ENCODE assay signal across 1 cellular context in the genomic region with DNA sequence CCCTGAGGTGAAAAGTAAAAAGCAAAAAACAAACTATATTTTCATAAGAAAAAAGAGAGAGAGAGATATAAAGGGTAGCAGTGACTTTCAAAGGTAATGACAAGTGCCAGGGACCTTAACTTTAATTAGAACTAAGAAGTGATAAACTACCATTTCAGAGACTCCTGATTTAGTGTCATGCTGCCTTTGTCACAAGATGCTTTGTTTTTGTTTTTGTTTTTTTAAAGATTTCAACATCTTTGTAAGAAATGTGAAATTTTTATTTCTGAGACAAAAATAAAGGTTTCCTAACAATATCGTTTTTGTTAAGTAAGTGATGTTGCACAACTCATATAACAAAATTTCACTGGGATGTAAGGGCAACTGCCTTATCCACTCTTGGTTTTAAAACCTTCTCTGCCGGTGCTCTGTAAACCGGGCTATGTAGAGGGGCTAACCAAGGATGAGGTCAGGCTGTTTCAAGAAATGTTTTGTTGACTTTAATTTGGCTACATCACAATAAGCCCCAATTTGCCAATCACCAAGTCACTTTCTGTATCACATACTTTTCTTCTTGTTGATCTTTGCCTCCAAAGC.
TF ChIP-seq lines count a peak whose summit lies in the region.

No MANE protein-coding gene starts in this region.

TF ChIP-seq in GM12878, 131 proteins besides CTCF, POLR2A, EP300 and RAD21:
- TF ChIP-seq, protein P1, sequence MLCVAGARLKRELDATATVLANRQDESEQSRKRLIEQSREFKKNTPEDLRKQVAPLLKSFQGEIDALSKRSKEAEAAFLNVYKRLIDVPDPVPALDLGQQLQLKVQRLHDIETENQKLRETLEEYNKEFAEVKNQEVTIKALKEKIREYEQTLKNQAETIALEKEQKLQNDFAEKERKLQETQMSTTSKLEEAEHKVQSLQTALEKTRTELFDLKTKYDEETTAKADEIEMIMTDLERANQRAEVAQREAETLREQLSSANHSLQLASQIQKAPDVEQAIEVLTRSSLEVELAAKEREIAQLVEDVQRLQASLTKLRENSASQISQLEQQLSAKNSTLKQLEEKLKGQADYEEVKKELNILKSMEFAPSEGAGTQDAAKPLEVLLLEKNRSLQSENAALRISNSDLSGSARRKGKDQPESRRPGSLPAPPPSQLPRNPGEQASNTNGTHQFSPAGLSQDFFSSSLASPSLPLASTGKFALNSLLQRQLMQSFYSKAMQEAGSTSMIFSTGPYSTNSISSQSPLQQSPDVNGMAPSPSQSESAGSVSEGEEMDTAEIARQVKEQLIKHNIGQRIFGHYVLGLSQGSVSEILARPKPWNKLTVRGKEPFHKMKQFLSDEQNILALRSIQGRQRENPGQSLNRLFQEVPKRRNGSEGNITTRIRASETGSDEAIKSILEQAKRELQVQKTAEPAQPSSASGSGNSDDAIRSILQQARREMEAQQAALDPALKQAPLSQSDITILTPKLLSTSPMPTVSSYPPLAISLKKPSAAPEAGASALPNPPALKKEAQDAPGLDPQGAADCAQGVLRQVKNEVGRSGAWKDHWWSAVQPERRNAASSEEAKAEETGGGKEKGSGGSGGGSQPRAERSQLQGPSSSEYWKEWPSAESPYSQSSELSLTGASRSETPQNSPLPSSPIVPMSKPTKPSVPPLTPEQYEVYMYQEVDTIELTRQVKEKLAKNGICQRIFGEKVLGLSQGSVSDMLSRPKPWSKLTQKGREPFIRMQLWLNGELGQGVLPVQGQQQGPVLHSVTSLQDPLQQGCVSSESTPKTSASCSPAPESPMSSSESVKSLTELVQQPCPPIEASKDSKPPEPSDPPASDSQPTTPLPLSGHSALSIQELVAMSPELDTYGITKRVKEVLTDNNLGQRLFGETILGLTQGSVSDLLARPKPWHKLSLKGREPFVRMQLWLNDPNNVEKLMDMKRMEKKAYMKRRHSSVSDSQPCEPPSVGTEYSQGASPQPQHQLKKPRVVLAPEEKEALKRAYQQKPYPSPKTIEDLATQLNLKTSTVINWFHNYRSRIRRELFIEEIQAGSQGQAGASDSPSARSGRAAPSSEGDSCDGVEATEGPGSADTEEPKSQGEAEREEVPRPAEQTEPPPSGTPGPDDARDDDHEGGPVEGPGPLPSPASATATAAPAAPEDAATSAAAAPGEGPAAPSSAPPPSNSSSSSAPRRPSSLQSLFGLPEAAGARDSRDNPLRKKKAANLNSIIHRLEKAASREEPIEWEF (IDR thresholded peaks at IDR 0.05; ENCODE audit: insufficient replicate concordance, low read depth, low read length), result no peak
- TF ChIP-seq, protein P2, sequence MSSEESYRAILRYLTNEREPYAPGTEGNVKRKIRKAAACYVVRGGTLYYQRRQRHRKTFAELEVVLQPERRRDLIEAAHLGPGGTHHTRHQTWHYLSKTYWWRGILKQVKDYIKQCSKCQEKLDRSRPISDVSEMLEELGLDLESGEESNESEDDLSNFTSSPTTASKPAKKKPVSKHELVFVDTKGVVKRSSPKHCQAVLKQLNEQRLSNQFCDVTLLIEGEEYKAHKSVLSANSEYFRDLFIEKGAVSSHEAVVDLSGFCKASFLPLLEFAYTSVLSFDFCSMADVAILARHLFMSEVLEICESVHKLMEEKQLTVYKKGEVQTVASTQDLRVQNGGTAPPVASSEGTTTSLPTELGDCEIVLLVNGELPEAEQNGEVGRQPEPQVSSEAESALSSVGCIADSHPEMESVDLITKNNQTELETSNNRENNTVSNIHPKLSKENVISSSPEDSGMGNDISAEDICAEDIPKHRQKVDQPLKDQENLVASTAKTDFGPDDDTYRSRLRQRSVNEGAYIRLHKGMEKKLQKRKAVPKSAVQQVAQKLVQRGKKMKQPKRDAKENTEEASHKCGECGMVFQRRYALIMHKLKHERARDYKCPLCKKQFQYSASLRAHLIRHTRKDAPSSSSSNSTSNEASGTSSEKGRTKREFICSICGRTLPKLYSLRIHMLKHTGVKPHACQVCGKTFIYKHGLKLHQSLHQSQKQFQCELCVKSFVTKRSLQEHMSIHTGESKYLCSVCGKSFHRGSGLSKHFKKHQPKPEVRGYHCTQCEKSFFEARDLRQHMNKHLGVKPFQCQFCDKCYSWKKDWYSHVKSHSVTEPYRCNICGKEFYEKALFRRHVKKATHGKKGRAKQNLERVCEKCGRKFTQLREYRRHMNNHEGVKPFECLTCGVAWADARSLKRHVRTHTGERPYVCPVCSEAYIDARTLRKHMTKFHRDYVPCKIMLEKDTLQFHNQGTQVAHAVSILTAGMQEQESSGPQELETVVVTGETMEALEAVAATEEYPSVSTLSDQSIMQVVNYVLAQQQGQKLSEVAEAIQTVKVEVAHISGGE (CRISPR knock-in tag; IDR thresholded peaks at IDR 0.05), result no peak
- no peak for TF ChIP-seq SREBF1 (IDR thresholded peaks at IDR 0.05; ENCODE audit: low read length)
- TF ChIP-seq GABPA (IDR thresholded peaks at IDR 0.05; ENCODE audit: low read depth), result no peak
- no peak for TF ChIP-seq RUNX3 (IDR thresholded peaks at IDR 0.05; ENCODE audit: low read length)
- TF ChIP-seq, protein P3, sequence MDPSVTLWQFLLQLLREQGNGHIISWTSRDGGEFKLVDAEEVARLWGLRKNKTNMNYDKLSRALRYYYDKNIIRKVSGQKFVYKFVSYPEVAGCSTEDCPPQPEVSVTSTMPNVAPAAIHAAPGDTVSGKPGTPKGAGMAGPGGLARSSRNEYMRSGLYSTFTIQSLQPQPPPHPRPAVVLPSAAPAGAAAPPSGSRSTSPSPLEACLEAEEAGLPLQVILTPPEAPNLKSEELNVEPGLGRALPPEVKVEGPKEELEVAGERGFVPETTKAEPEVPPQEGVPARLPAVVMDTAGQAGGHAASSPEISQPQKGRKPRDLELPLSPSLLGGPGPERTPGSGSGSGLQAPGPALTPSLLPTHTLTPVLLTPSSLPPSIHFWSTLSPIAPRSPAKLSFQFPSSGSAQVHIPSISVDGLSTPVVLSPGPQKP (IDR thresholded peaks at IDR 0.05; ENCODE audit: low read depth, low read length), result no peak
